15 cellular contexts compared by ENCODE assay signal in the genomic region with DNA sequence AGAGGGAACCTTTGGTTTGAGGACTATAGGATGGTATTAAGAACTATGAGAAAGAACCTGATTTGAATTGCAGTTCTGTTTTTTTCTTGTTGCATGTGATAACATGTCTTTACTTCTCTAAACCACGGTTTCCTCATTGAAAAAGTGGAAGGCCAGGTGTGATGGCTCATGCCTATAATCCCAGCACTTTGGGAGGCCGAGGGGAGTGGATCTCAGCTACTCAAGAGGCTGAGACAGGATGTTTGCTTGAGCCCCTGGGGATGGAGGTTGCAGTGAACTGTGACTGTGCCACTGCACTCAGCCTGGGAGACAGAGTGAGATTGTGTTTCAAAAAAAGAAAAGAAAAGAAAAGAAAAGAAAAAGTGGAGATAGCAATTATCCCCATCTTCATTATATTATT. TPM values are rescaled to one million over a fixed set of nuclear protein-coding genes. Genes with fewer than 3 reads are reported as not detected.
DNase-seq lines count a peak whose midpoint lies in the region; ATAC-seq and TF ChIP-seq lines count a peak whose summit lies in the region.
"Had no signal": no experiment of that assay in that cellular context is flagged by ENCODE, and none has a peak within 500 bp of the region (broad histone marks: within the 10 kb centered on the region; RNA-seq: fewer than 3 reads in every experiment).

No MANE protein-coding gene starts in this region.

- H3K4me3 ChIP-seq in GM23338 (no peak overlapping the region), aorta (ENCODE audit: low read length in 2 of 2) (no peak overlapping the region)

- H3K9me3 ChIP-seq in aorta (ENCODE audit: control insufficient read depth, low read length), result no peaks in the 10 kb centered on the region

- no peak overlapping the region for H3K4me2 ChIP-seq in GM23338

- 16 to 26% methylated on average over 2 of the region's 2 CpGs for WGBS in aorta, 2 donors

- H3K27ac ChIP-seq in GM23338 (ENCODE audit: low read depth) (no peak overlapping the region), foreskin keratinocyte (no peak overlapping the region), aorta (ENCODE audit: low read depth in 1 of 2, low read length in 2 of 2) (no peak overlapping the region)

- peak; percentile 88 for ATAC-seq in GM23338
- ATAC-seq in foreskin keratinocyte, result peak; percentile 92
- ATAC-seq in aorta (ENCODE audit: low FRiP score), result no peak
- ATAC-seq: activated CD4-positive, CD25-positive, alpha-beta regulatory T cell treated with anti-CD3 and anti-CD28 coated beads, Interleukin-2, amount 50 U/mL, for 24 hours; activated naive CD8-positive, alpha-beta T cell treated with anti-CD3 and anti-CD28 coated beads, Interleukin-2, amount 50 U/mL, for 24 hours had no signal

- peaks cover 2% of the 10 kb centered on the region for H3K27me3 Mint-ChIP-seq in GM23338 (ENCODE audit: insufficient read depth, low read depth, poor library complexity)
- H3K27me3 Mint-ChIP-seq: activated naive CD8-positive, alpha-beta T cell treated with anti-CD3 and anti-CD28 coated beads, Interleukin-2, amount 50 U/mL, for 24 hours; CD4-positive, CD25-positive, alpha-beta regulatory T cell had no signal

- H3K9me2 ChIP-seq in GM23338 (ENCODE audit: insufficient read depth), result no peaks in the 10 kb centered on the region

- intact Hi-C loops in aorta (cut with DNase I), result no loop called here

- H3K4me1 ChIP-seq in GM23338 (ENCODE audit: insufficient read depth) (peaks cover 7% of the 10 kb centered on the region), foreskin keratinocyte (peaks cover 20% of the 10 kb centered on the region), aorta (ENCODE audit: control insufficient read depth in 1 of 2, insufficient read depth in 2 of 2, low read length in 2 of 2) (no peaks in the 10 kb centered on the region)

- H3K79me2 ChIP-seq in GM23338 (replicated peaks; ENCODE audit: insufficient read depth), result no peaks in the 10 kb centered on the region

- H3K27me3 ChIP-seq in GM23338 (ENCODE audit: insufficient read depth), result no peaks in the 10 kb centered on the region
- no peaks in the 10 kb centered on the region for H3K27me3 ChIP-seq in foreskin keratinocyte
- no peaks in the 10 kb centered on the region for H3K27me3 ChIP-seq in aorta (ENCODE audit: control insufficient read depth in 1 of 2, insufficient read depth in 2 of 2, low read length in 1 of 2)

- peak overlapping the region; percentile 21 for H3K27ac Mint-ChIP-seq in GM23338
- H3K27ac Mint-ChIP-seq: activated naive CD8-positive, alpha-beta T cell treated with anti-CD3 and anti-CD28 coated beads, Interleukin-2, amount 50 U/mL, for 24 hours; CD4-positive, CD25-positive, alpha-beta regulatory T cell; memory B cell had no signal

- TF ChIP-seq CTCF in GM23338 (conservative IDR thresholded peaks at IDR 0.05; ENCODE audit: low read depth in 2 of 2) (no peak), foreskin keratinocyte (conservative IDR thresholded peaks at IDR 0.05) (no peak)

- no peaks in the 10 kb centered on the region for H3K36me3 Mint-ChIP-seq in GM23338 (ENCODE audit: low read depth)
- H3K36me3 Mint-ChIP-seq: CD4-positive, CD25-positive, alpha-beta regulatory T cell; memory B cell had no signal

- H4K20me1 ChIP-seq in GM23338 (replicated peaks; ENCODE audit: insufficient read depth), result no peaks in the 10 kb centered on the region

- H2AFZ ChIP-seq in GM23338, result no peak overlapping the region

- H3K4me3 Mint-ChIP-seq in GM23338, result no peak overlapping the region
- H3K4me3 Mint-ChIP-seq: activated naive CD8-positive, alpha-beta T cell treated with anti-CD3 and anti-CD28 coated beads, Interleukin-2, amount 50 U/mL, for 24 hours; CD4-positive, CD25-positive, alpha-beta regulatory T cell; memory B cell had no signal

- peaks cover 27% of the 10 kb centered on the region for H3K4me1 Mint-ChIP-seq in GM23338
- H3K4me1 Mint-ChIP-seq: activated naive CD8-positive, alpha-beta T cell treated with anti-CD3 and anti-CD28 coated beads, Interleukin-2, amount 50 U/mL, for 24 hours; CD4-positive, CD25-positive, alpha-beta regulatory T cell; memory B cell had no signal

- H3K9me3 Mint-ChIP-seq in GM23338, result no peaks in the 10 kb centered on the region
- H3K9me3 Mint-ChIP-seq: activated naive CD8-positive, alpha-beta T cell treated with anti-CD3 and anti-CD28 coated beads, Interleukin-2, amount 50 U/mL, for 24 hours; memory B cell had no signal

- no peaks in the 10 kb centered on the region for H3F3A ChIP-seq in GM23338 (replicated peaks; ENCODE audit: low read depth)

- DNase-seq in DMS53 (lab: John Stamatoyannopoulos, UW), result peak; percentile 98
- peak; percentile 48 for DNase-seq in GM23338 (ENCODE audit: low spot score)
- DNase-seq in NCI-H2227 (lab: John Stamatoyannopoulos, UW; ENCODE audit: unreplicated experiment), result peak; percentile 28
- DNase-seq in foreskin keratinocyte, result peak; percentile 62 to 89
- DNase-seq in NCI-H1092 treated with DMSO at 0.1 percent for 48 hours (lab: John Stamatoyannopoulos, UW), result no peak
- DNase-seq in activated CD8-positive, alpha-beta memory T cell treated with anti-CD3 and anti-CD28 coated beads, Interleukin-2, amount 50 U/mL, for 4 hours, result no peak
- no peak for DNase-seq in superior temporal gyrus (ENCODE audit: extremely low spot score)
- no peak for DNase-seq in aorta
- DNase-seq: activated naive CD8-positive, alpha-beta T cell treated with anti-CD3 and anti-CD28 coated beads, Interleukin-2, amount 50 U/mL, for 24 hours; activated T-cell treated with anti-CD3 and anti-CD28 coated beads, Interleukin-2, amount 50 U/mL, for 1 hour; CD4-positive, CD25-positive, alpha-beta regulatory T cell; cortex of kidney; substantia nigra had no signal

- H3K36me3 ChIP-seq in GM23338 (ENCODE audit: insufficient read depth), result no peaks in the 10 kb centered on the region
- no peaks in the 10 kb centered on the region for H3K36me3 ChIP-seq in aorta (ENCODE audit: control insufficient read depth in 1 of 2, insufficient read depth in 2 of 2, low read length in 1 of 2)

TF ChIP-seq in GM23338, 12 proteins besides CTCF, POLR2A, EP300 and RAD21:
- no peak for TF ChIP-seq NANOG (IDR thresholded peaks at IDR 0.05; ENCODE audit: borderline replicate concordance)

RNA-seq across cellular contexts. Expression of a gene that starts 32.3 kb away (rescaled TPM):
- 8.8 and 10.5 TPM in 2 replicates for total RNA-seq in GM23338 (2014; rRNA removed; shearing (Covaris generic))
- polyA plus RNA-seq in GM23338 (2016; fragmentation: Nextera tagmentation; extraction: Ambion mirVana) (8.1 and 9.5 TPM in 2 replicates), foreskin keratinocyte (0.07 and 0.11 TPM in 2 replicates), aorta (under 1 TPM; 0.13 to 0.51 TPM)
- total RNA-seq in foreskin keratinocyte (0.39 and 0.85 TPM in 2 replicates), aorta (10 to 100 TPM in 1 of 2 donors, 1 to 10 TPM in 1; 2.9 to 15.2 TPM)
- polyA plus RNA-seq: CD4-positive, CD25-positive, alpha-beta regulatory T cell had no signal

Comparison
In these comparisons a context has a peak if more than half of its experiments do, and no peak if none do; other contexts are left out.
1. DNase-seq: peak in DMS53 (single experiment), GM23338 (single experiment), NCI-H2227 (single experiment) and foreskin keratinocyte (2 of 2); none in NCI-H1092 treated with DMSO at 0.1 percent for 48 hours (single experiment), activated CD8-positive, alpha-beta memory T cell treated with anti-CD3 and anti-CD28 coated beads, Interleukin-2, amount 50 U/mL, for 4 hours (single experiment), superior temporal gyrus (single experiment) and aorta (0 of 2).